ENCODE assay signal across 9 cellular contexts in the genomic region with DNA sequence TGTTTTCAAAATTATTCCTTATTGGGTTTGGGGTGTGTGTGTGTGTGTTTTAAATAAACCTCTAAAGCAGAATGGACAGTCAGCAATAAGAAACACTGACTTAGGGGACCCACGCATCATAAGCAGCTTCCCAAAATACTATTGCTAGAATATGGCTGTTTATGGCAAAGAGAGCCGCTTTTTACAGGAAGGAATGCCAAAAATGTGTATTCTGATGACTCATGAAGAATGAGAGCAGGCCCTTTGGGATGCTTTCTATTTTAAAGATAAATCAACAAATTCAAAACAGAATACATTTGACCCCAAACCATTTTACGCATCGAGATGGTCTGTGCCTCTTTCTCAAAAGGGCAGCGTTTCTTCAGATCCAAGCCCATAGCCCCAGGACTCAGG. TPM values are rescaled to one million over a fixed set of nuclear protein-coding genes. Genes with fewer than 3 reads are reported as not detected.
DNase-seq lines count a peak whose midpoint lies in the region; ATAC-seq, FAIRE-seq and TF ChIP-seq lines count a peak whose summit lies in the region.
"Had no signal": no experiment of that assay in that cellular context is flagged by ENCODE, and none has a peak within 500 bp of the region (broad histone marks: within the 10 kb centered on the region; RNA-seq: fewer than 3 reads in every experiment).

No MANE protein-coding gene starts in this region.

- TF ChIP-seq RAD21 in GM12878 (IDR thresholded peaks at IDR 0.05; ENCODE audit: insufficient read depth, low read depth, low read length): no peak

- H3K36me3 ChIP-seq in HUES48 (ENCODE audit: control insufficient read depth, insufficient read depth, low read length): peaks cover 40% of the 10 kb centered on the region
- H3K36me3 ChIP-seq in GM12878 (ENCODE audit: control insufficient read depth in 2 of 2, insufficient read depth in 2 of 2, low read length in 1 of 2): peaks cover 28 to 44% of the 10 kb centered on the region in 2 experiments
- peaks cover 0 to 43% of the 10 kb centered on the region in 2 donors for H3K36me3 ChIP-seq in left lung
- H3K36me3 ChIP-seq in tibial artery: peaks cover 11 to 44% (median 36%) of the 10 kb centered on the region in 3 donors

- CTCF ChIA-PET in GM12878 (lab: Yijun Ruan, JAX) (interaction anchor here (1.8 kb wide), 1 partner anchor 11 kb away, joined by 5 read pairs; no protein-coding TSS in a partner anchor), GM10248 (lab: Yijun Ruan, JAX) (no interaction called here)

- H3K4me1 ChIP-seq in HUES48 (ENCODE audit: control insufficient read depth, insufficient read depth, low read length) (peaks cover 22% of the 10 kb centered on the region), GM12878 (ENCODE audit: control insufficient read depth, insufficient read depth, low read length) (peaks cover 80% of the 10 kb centered on the region), left lung (peaks cover 6 to 49% of the 10 kb centered on the region in 2 donors), tibial artery (peaks cover 0 to 71% (median 41%) of the 10 kb centered on the region in 4 donors)

- ATAC-seq in GM12878: no peak
- no peak for ATAC-seq in left lung

- no peak overlapping the region for H3K4me3 ChIP-seq in HUES48 (ENCODE audit: low read depth, low read length)
- no peak overlapping the region; the same call in 1 of the 2 replicates for H3K4me3 ChIP-seq in GM12878
- H3K4me3 ChIP-seq in left lung: no peak overlapping the region
- no peak overlapping the region for H3K4me3 ChIP-seq in tibial artery

- H3K9me3 ChIP-seq in HUES48 (ENCODE audit: control insufficient read depth, insufficient read depth, low read length) (no peaks in the 10 kb centered on the region), GM12878 (replicated peaks; ENCODE audit: control insufficient read depth, insufficient read depth, low read length) (no peaks in the 10 kb centered on the region; the same call in 1 of the 3 replicates), left lung (no peaks in the 10 kb centered on the region), tibial artery (no peaks in the 10 kb centered on the region)

- no peak overlapping the region for H2AFZ ChIP-seq in GM12878 (ENCODE audit: control insufficient read depth, low read depth, low read length)

- no TSS peak for BruUV-seq in GM12878 (replicated peaks; lab: Mats Ljungman, UMichigan)

- H3K27ac ChIP-seq in HUES48 (ENCODE audit: low read depth, low read length) (no peak overlapping the region), GM12878 (ENCODE audit: control insufficient read depth, insufficient read depth) (peak overlapping the region; percentile 80), left lung (peak overlapping the region; percentile 51 to 57), tibial artery (peak overlapping the region; percentile 69 to 78)

- DNase-seq in GM12878 (ENCODE audit: low read depth, low spot score) (no peak), left lung (no peak), tibial artery (no peak), DMS53 treated with DMSO at 0.1 percent for 48 hours (lab: John Stamatoyannopoulos, UW; ENCODE audit: unreplicated experiment) (no peak), GM10248 (ENCODE audit: extremely low spot score) (no peak), HT-29 (ENCODE audit: low spot score) (no peak)
- DNase-seq: activated CD4-positive, alpha-beta memory T cell treated with anti-CD3 and anti-CD28 coated beads for 36 hours; NCI-H2171 had no signal

- no peak for FAIRE-seq in GM12878 (lab: Jason Lieb, UNC)

- H3K27me3 ChIP-seq in HUES48 (ENCODE audit: control insufficient read depth, insufficient read depth, low read length) (no peaks in the 10 kb centered on the region), GM12878 (replicated peaks in 1 of 2; ENCODE audit: control insufficient read depth in 2 of 2, insufficient read depth in 2 of 2, low read length in 1 of 2) (no peaks in the 10 kb centered on the region), left lung (no peaks in the 10 kb centered on the region), tibial artery (no peaks in the 10 kb centered on the region)

- RAD21 ChIA-PET in GM12878 (lab: Charles Lee; ENCODE audit: unreplicated experiment): no interaction called here

- H3K4me2 ChIP-seq in GM12878 (ENCODE audit: control insufficient read depth, insufficient read depth): peak overlapping the region; percentile 94

- H4K20me1 ChIP-seq in GM12878 (ENCODE audit: control insufficient read depth, insufficient read depth): no peaks in the 10 kb centered on the region; the same call in none of the 2 replicates

- TF ChIP-seq POLR2A in GM12878 (IDR thresholded peaks at IDR 0.05; ENCODE audit: low read depth, low read length): no peak

- in situ Hi-C loops in GM12878 (cut with MboI): loop anchor here (10.0 kb wide), 1 partner anchor 247 kb away; no protein-coding TSS in a partner anchor

- intact Hi-C loops in GM12878 (cut with micrococcal nuclease; ENCODE audit: unreplicated experiment): loop anchor here (2.0 to 5.0 kb wide), 2 partner anchors 37 to 65 kb away; partner anchors contain the start of gene ARHGAP17
- intact Hi-C loops in left lung (cut with DNase I): no loop called here
- intact Hi-C loops in tibial artery (cut with DNase I; ENCODE audit: low total_unique reads): no loop called here

- H3K9ac ChIP-seq in HUES48 (ENCODE audit: low read depth, low read length): 0 out of 2 replicates have a peak overlapping the region, but pooled peaks have one; percentile 16
- peak overlapping the region; percentile 40; the same call in 1 of the 2 replicates for H3K9ac ChIP-seq in GM12878 (ENCODE audit: control insufficient read depth, insufficient read depth, low read length)

- no peak for TF ChIP-seq CTCF in GM12878 (IDR thresholded peaks at IDR 0.05 in 2 of 3, conservative IDR thresholded peaks at IDR 0.05 in 1 of 3; ENCODE audit: control insufficient read depth in 2 of 3, extremely low read depth in 1 of 3, insufficient read depth in 1 of 3, low read depth in 3 of 3, low read length in 3 of 3)
- no peak for TF ChIP-seq CTCF in left lung (IDR thresholded peaks at IDR 0.05)
- TF ChIP-seq CTCF in tibial artery (IDR thresholded peaks at IDR 0.05): no peak
- TF ChIP-seq CTCF in GM10248 (IDR thresholded peaks at IDR 0.05; ENCODE audit: control extremely low read depth, extremely low read depth, low read depth, missing control alignments): no peak

- POLR2A ChIA-PET in GM12878 (lab: Charles Lee): no interaction called here
- POLR2A ChIA-PET in GM10248 (lab: Yijun Ruan, JAX): no interaction called here

- peaks cover 95% of the 10 kb centered on the region for H3K79me2 ChIP-seq in GM12878 (ENCODE audit: control insufficient read depth, insufficient read depth, low read length)

- SMC1A ChIA-PET in GM12878 (lab: Charles Lee; ENCODE audit: uncharacterized antibody, unreplicated experiment): interaction anchor here (1.4 to 3.5 kb wide), 3 partner anchors 11 to 42 kb away, joined by 3 to 21 read pairs (median 11); no protein-coding TSS in a partner anchor

- WGBS in GM12878 (ENCODE audit: insufficient coverage, insufficient replicate concordance, low lambda C conversion rate, missing lambda C conversion rate): 98% methylated on average over 5 of the region's 5 CpGs

- no peak for TF ChIP-seq EP300 in GM12878 (IDR thresholded peaks at IDR 0.05; ENCODE audit: borderline replicate concordance in 1 of 2, control insufficient read depth in 1 of 2, low read depth in 2 of 2, low read length in 2 of 2)

TF ChIP-seq in GM12878, 131 proteins besides CTCF, POLR2A, EP300 and RAD21:
- no peak for TF ChIP-seq TAF1 (IDR thresholded peaks at IDR 0.05; ENCODE audit: borderline replicate concordance, low read depth, low read length)
- TF ChIP-seq SUPT20H (IDR thresholded peaks at IDR 0.05; ENCODE audit: borderline replicate concordance, control insufficient read depth, low read depth, low read length): no peak
- TF ChIP-seq, protein P1, sequence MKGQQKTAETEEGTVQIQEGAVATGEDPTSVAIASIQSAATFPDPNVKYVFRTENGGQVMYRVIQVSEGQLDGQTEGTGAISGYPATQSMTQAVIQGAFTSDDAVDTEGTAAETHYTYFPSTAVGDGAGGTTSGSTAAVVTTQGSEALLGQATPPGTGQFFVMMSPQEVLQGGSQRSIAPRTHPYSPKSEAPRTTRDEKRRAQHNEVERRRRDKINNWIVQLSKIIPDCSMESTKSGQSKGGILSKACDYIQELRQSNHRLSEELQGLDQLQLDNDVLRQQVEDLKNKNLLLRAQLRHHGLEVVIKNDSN (IDR thresholded peaks at IDR 0.05; ENCODE audit: borderline replicate concordance, extremely low read length, insufficient read depth, low read depth, low read length): no peak
- no peak for TF ChIP-seq NR2C2 (IDR thresholded peaks at IDR 0.05; ENCODE audit: borderline replicate concordance, control insufficient read depth, insufficient read length, low read depth)
- TF ChIP-seq MTA2 (IDR thresholded peaks at IDR 0.05; ENCODE audit: low read depth): no peak

RNA-seq across cellular contexts. Expression of gene ARHGAP17, which starts 37.5 kb away (rescaled TPM):
- total RNA-seq in GM12878 (2013; cell fraction: nucleolus; rRNA removed): 627 and 659 TPM in 2 replicates
- 47.7 and 55.1 TPM in 2 replicates for total RNA-seq in GM12878 (2014; rRNA removed)
- total RNA-seq in GM12878 (2014; rRNA removed; fragmentation: Illumina TruSeq; extraction: Trizol): 45.4 and 48.3 TPM in 2 replicates
- 181 and 199 TPM in 2 replicates for total RNA-seq in GM12878 (2021)
- polyA plus RNA-seq in GM12878 (2011; ENCODE audit: low read depth): 127 TPM
- polyA plus RNA-seq in GM12878 (2011; rRNA removed): 71.1 and 75.0 TPM in 2 replicates
- polyA plus RNA-seq in GM12878 (2011; cell fraction: cytosol; rRNA removed): 82.6 and 128 TPM in 2 replicates
- polyA plus RNA-seq in GM12878 (2011; cell fraction: nucleus; rRNA removed): 239 and 261 TPM in 2 replicates
- 118 and 141 TPM in 2 replicates for polyA plus RNA-seq in GM12878 (2012)
- 150 and 173 TPM in 2 replicates for polyA plus RNA-seq in GM12878 (2014; fragmentation: Illumina TruSeq; extraction: Trizol)
- 10 to 100 TPM; 31.4 to 49.9 TPM for polyA plus RNA-seq in GM12878 (2014; fragmentation: Nextera tagmentation; extraction: Ambion mirVana)
- polyA plus RNA-seq in GM12878 (2014; rRNA removed): 63.7 and 73.8 TPM in 2 replicates
- polyA plus RNA-seq in GM12878 (2016; fragmentation: Nextera tagmentation; extraction: Ambion mirVana): 100 to 1,000 TPM; 118 to 123 TPM
- 174 and 187 TPM in 2 replicates for polyA minus RNA-seq in GM12878 (2011; rRNA and poly(A)+ RNA removed)
- polyA minus RNA-seq in GM12878 (2011; cell fraction: cytosol; rRNA and poly(A)+ RNA removed): 84.1 and 85.0 TPM in 2 replicates
- 138 and 190 TPM in 2 replicates for polyA minus RNA-seq in GM12878 (2011; cell fraction: nucleus; rRNA and poly(A)+ RNA removed)
- total RNA-seq in left lung: 10 to 100 TPM; 58.3 to 86.0 TPM
- total RNA-seq in HT-29 (2014; rRNA removed; shearing (Covaris generic)): 8.5 and 9.7 TPM in 2 replicates
